In genomic region chr9:98538626-98539031, GRCh38 we compare ENCODE assay signal across 15 cellular contexts.
DNase-seq lines count a peak whose midpoint lies in the region; TF ChIP-seq lines count a peak whose summit lies in the region.
"Had no signal": no experiment of that assay in that cellular context is flagged by ENCODE, and none has a peak within 500 bp of the region (broad histone marks: within the 10 kb centered on the region; RNA-seq: fewer than 3 reads in every experiment).

No MANE protein-coding gene starts in this region.

- H3K27ac ChIP-seq in VCaP (peak overlapping the region; percentile 59), ovary (no peak overlapping the region), esophagus squamous epithelium (no peak overlapping the region)
- H3K27ac ChIP-seq: hepatocyte, left ventricle myocardium inferior, Peyer's patch, sigmoid colon had no signal

- H3K9me3 ChIP-seq in ovary (peaks cover 0 to 4% of the 10 kb centered on the region in 2 donors), esophagus squamous epithelium (no peaks in the 10 kb centered on the region)
- H3K9me3 ChIP-seq: left ventricle myocardium inferior, Peyer's patch, sigmoid colon had no signal

- TF ChIP-seq CTCF in VCaP (conservative IDR thresholded peaks at IDR 0.05) (no peak), nephron progenitor cell (IDR thresholded peaks at IDR 0.05) (no peak), ovary (IDR thresholded peaks at IDR 0.05) (no peak), esophagus squamous epithelium (IDR thresholded peaks at IDR 0.05) (no peak)

- H3K4me3 ChIP-seq in ovary = no peak overlapping the region
- no peak overlapping the region for H3K4me3 ChIP-seq in esophagus squamous epithelium
- H3K4me3 ChIP-seq: hepatocyte, left ventricle myocardium inferior, Peyer's patch, sigmoid colon had no signal

- 50 to 60% (median 58%) methylated on average over 9 to 10 of the region's 10 CpGs for WGBS in ovary, 3 donors
- WGBS in esophagus squamous epithelium, 2 donors = 39 to 67% methylated on average over 3 to 7 of the region's 10 CpGs

- H3K36me3 ChIP-seq in ovary = no peaks in the 10 kb centered on the region
- H3K36me3 ChIP-seq in esophagus squamous epithelium = no peaks in the 10 kb centered on the region
- H3K36me3 ChIP-seq: left ventricle myocardium inferior, Peyer's patch, sigmoid colon had no signal

- no peak overlapping the region for H3K4me3 Mint-ChIP-seq in nephron progenitor cell
- H3K4me3 Mint-ChIP-seq in activated CD4-positive, alpha-beta memory T cell treated with anti-CD3 and anti-CD28 coated beads for 36 hours = no peak overlapping the region
- H3K4me3 Mint-ChIP-seq: activated CD8-positive, alpha-beta T cell treated with anti-CD3 and anti-CD28 coated beads for 36 hours; IgD-negative memory B cell; nephron had no signal

- peaks cover 19% of the 10 kb centered on the region for H3K9me3 Mint-ChIP-seq in nephron progenitor cell
- no peaks in the 10 kb centered on the region for H3K9me3 Mint-ChIP-seq in activated CD4-positive, alpha-beta memory T cell treated with anti-CD3 and anti-CD28 coated beads for 36 hours
- H3K9me3 Mint-ChIP-seq: activated CD8-positive, alpha-beta T cell treated with anti-CD3 and anti-CD28 coated beads for 36 hours; nephron had no signal

- H3K27ac Mint-ChIP-seq in nephron progenitor cell = peak overlapping the region; percentile 56
- H3K27ac Mint-ChIP-seq in activated CD4-positive, alpha-beta memory T cell treated with anti-CD3 and anti-CD28 coated beads for 36 hours = no peak overlapping the region
- H3K27ac Mint-ChIP-seq: activated CD8-positive, alpha-beta T cell treated with anti-CD3 and anti-CD28 coated beads for 36 hours; IgD-negative memory B cell; nephron had no signal

- no peaks in the 10 kb centered on the region for H3K27me3 ChIP-seq in ovary
- H3K27me3 ChIP-seq in esophagus squamous epithelium = peaks cover 0 to 13% (median 0%) of the 10 kb centered on the region in 4 donors
- H3K27me3 ChIP-seq: hepatocyte, Peyer's patch, sigmoid colon had no signal

- in situ Hi-C loops in G401 (cut with HindIII; ENCODE audit: low sequenced_read_pairs) = no loop called here

- H3K4me1 ChIP-seq in ovary (ENCODE audit: insufficient read depth) (no peaks in the 10 kb centered on the region), esophagus squamous epithelium (no peaks in the 10 kb centered on the region)
- H3K4me1 ChIP-seq: left ventricle myocardium inferior, Peyer's patch, sigmoid colon had no signal

- no peak for TF ChIP-seq POLR2A in ovary (IDR thresholded peaks at IDR 0.05)
- TF ChIP-seq POLR2A in esophagus squamous epithelium (IDR thresholded peaks at IDR 0.05) = no peak

- TF ChIP-seq EP300 in ovary (IDR thresholded peaks at IDR 0.05) = no peak

- no peaks in the 10 kb centered on the region for H3K36me3 Mint-ChIP-seq in nephron progenitor cell (ENCODE audit: low read depth)
- H3K36me3 Mint-ChIP-seq in activated CD4-positive, alpha-beta memory T cell treated with anti-CD3 and anti-CD28 coated beads for 36 hours = no peaks in the 10 kb centered on the region
- H3K36me3 Mint-ChIP-seq: IgD-negative memory B cell had no signal

- CTCF ChIA-PET in activated CD4-positive, alpha-beta memory T cell treated with anti-CD3 and anti-CD28 coated beads for 36 hours (lab: Charles Lee) = no interaction called here

- POLR2A ChIA-PET in activated CD4-positive, alpha-beta memory T cell treated with anti-CD3 and anti-CD28 coated beads for 36 hours (lab: Charles Lee) = no interaction called here

- H3K4me1 Mint-ChIP-seq in nephron progenitor cell = peaks cover 9% of the 10 kb centered on the region
- H3K4me1 Mint-ChIP-seq in activated CD4-positive, alpha-beta memory T cell treated with anti-CD3 and anti-CD28 coated beads for 36 hours (ENCODE audit: low read depth) = no peaks in the 10 kb centered on the region
- H3K4me1 Mint-ChIP-seq: IgD-negative memory B cell, nephron had no signal

- peaks cover 12% of the 10 kb centered on the region for H3K27me3 Mint-ChIP-seq in nephron progenitor cell (ENCODE audit: low read depth, poor library complexity)
- H3K27me3 Mint-ChIP-seq in activated CD4-positive, alpha-beta memory T cell treated with anti-CD3 and anti-CD28 coated beads for 36 hours = peaks cover 3% of the 10 kb centered on the region
- H3K27me3 Mint-ChIP-seq: activated CD8-positive, alpha-beta T cell treated with anti-CD3 and anti-CD28 coated beads for 36 hours had no signal

- DNase-seq in G401 (ENCODE audit: low spot score) (peak; percentile 94), NCI-H2029 (lab: John Stamatoyannopoulos, UW) (peak; percentile 93), nephron progenitor cell (no peak), ovary (no peak), esophagus squamous epithelium (lab: John Stamatoyannopoulos, UW) (no peak)
- no peak for DNase-seq in activated CD4-positive, alpha-beta memory T cell treated with anti-CD3 and anti-CD28 coated beads for 36 hours
- DNase-seq: activated CD8-positive, alpha-beta T cell treated with anti-CD3 and anti-CD28 coated beads for 36 hours; activated gamma-delta T cell treated with Interleukin-2 at 50 U/mL for 16 hours; left ventricle myocardium inferior; Peyer's patch; sigmoid colon had no signal

- intact Hi-C loops in ovary (cut with DNase I) (no loop called here), esophagus squamous epithelium (cut with DNase I) (no loop called here)
- intact Hi-C loops in activated CD4-positive, alpha-beta memory T cell treated with anti-CD3 and anti-CD28 coated beads for 36 hours (cut with micrococcal nuclease) = loop anchor here (5.0 kb wide), 1 partner anchor 169 kb away; the partner anchor contains the start of gene GABBR2

Comparison
In these comparisons a context has a peak if more than half of its experiments do, and no peak if none do; other contexts are left out.
1. DNase-seq: peak in G401 (single experiment) and NCI-H2029 (single experiment); none in nephron progenitor cell (single experiment), ovary (0 of 5), esophagus squamous epithelium (single experiment) and activated CD4-positive, alpha-beta memory T cell treated with anti-CD3 and anti-CD28 coated beads for 36 hours (single experiment).